Comparison of ENCODE assay signal across 21 cellular contexts in the genomic region with DNA sequence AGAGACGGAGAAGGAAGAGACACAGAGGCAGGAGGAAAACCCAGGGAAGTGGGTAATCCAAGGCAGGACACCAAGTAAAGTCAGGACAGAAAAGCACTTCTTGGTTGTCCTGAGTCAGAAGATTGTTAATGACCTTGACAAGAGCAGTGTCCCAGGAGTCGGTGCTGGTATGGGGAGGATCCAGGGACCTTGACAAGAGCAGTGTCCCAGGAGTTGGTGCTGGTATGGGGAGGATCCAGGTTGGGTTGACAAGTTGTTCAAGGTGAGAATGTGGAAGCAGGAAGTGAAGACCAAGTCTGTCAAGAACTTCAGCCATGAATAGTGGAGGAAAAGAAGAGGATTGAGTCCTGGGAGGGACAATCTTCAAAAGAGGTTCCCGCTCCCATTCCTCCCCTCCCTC.
"Had no signal": no experiment of that assay in that cellular context is flagged by ENCODE, and none has a peak within 500 bp of the region (broad histone marks: within the 10 kb centered on the region; RNA-seq: fewer than 3 reads in every experiment).

No MANE protein-coding gene starts in this region.

- H3K4me1 ChIP-seq: colonic mucosa, esophagus squamous epithelium, gastroesophageal sphincter, left lung, lower lobe of right lung had no signal

- FAIRE-seq: endothelial cell of umbilical vein had no signal

- ATAC-seq: effector memory CD8-positive, alpha-beta T cell; gastroesophageal sphincter; heart left ventricle; left cardiac atrium; left lung; left ventricle myocardium superior; lower lobe of right lung had no signal

- H3K9me3 Mint-ChIP-seq: effector memory CD8-positive, alpha-beta T cell had no signal

- H3K4me3 Mint-ChIP-seq: dendritic cell treated with granulocyte-macrophage colony-stimulating factor and Interleukin-4, amounts not matched to agents 40 ng/mL and 50 ng/mL, for 4 days; effector memory CD8-positive, alpha-beta T cell; immature natural killer cell had no signal

- DNase-seq: colonic mucosa; cortex of kidney; effector CD8-positive, alpha-beta T cell; effector memory CD8-positive, alpha-beta T cell; esophagus squamous epithelium; foreskin fibroblast; foreskin melanocyte; hypothalamus; immature natural killer cell; islet precursor cell; left cardiac atrium; left lung; left ventricle myocardium superior; lower lobe of right lung; mesendoderm; midbrain had no signal

- H3K4me2 ChIP-seq: hepatocyte had no signal

- H2AFZ ChIP-seq: hepatocyte had no signal

- H3K36me3 Mint-ChIP-seq: immature natural killer cell had no signal

- H3K4me3 ChIP-seq: colonic mucosa, esophagus squamous epithelium, gastroesophageal sphincter, heart left ventricle, hepatocyte, left lung, lower lobe of right lung had no signal

- H3K27me3 ChIP-seq: colonic mucosa, hepatocyte had no signal

- H3K9me3 ChIP-seq: colonic mucosa, esophagus squamous epithelium, left lung, lower lobe of right lung had no signal

- H3K27ac Mint-ChIP-seq: dendritic cell treated with granulocyte-macrophage colony-stimulating factor and Interleukin-4, amounts not matched to agents 40 ng/mL and 50 ng/mL, for 4 days; effector memory CD8-positive, alpha-beta T cell; immature natural killer cell had no signal

- H3K27ac ChIP-seq: colonic mucosa, esophagus squamous epithelium, gastroesophageal sphincter, heart left ventricle, hepatocyte, left lung, lower lobe of right lung had no signal

- H3K4me1 Mint-ChIP-seq: immature natural killer cell had no signal

- H3K36me3 ChIP-seq: colonic mucosa, esophagus squamous epithelium, gastroesophageal sphincter, heart left ventricle, left lung, lower lobe of right lung had no signal
